Comparison of ENCODE assay signal across 8 cellular contexts in genomic region chr11:125404811-125405481, GRCh38.
A peak's percentile ranks its signal among the peaks of the same experiment; 100 is the strongest.
DNase-seq lines count a peak whose midpoint lies in the region; ATAC-seq and TF ChIP-seq lines count a peak whose summit lies in the region.

No MANE protein-coding gene starts in this region.

- H3K9me3 ChIP-seq in neutrophil, result no peaks in the 10 kb centered on the region
- no peaks in the 10 kb centered on the region for H3K9me3 ChIP-seq in suprapubic skin

- no peak for TF ChIP-seq EP300 in suprapubic skin (IDR thresholded peaks at IDR 0.05)

- DNase-seq in AG08395 (ENCODE audit: low spot score) (peak; percentile 78), activated T-helper 1 cell treated with Interleukin-2 at 50 U/mL for 16 hours (ENCODE audit: low read depth) (peak; percentile 41), fibroblast of peridontal ligament (ENCODE audit: extremely low read depth) (peak; percentile 35), suprapubic skin (ENCODE audit: low spot score in 2 of 2) (peak; percentile 79 to 85)

- peak; percentile 75 for TF ChIP-seq CTCF in neutrophil (IDR thresholded peaks at IDR 0.05)
- TF ChIP-seq CTCF in suprapubic skin (IDR thresholded peaks at IDR 0.05), result peak; percentile 66 to 98

- 15% methylated on average over 19 of the region's 19 CpGs for WGBS in suprapubic skin

- H3K27ac ChIP-seq in neutrophil (no peak overlapping the region), suprapubic skin (no peak overlapping the region)

- H3K36me3 ChIP-seq in neutrophil (no peaks in the 10 kb centered on the region), suprapubic skin (no peaks in the 10 kb centered on the region)

- ATAC-seq in GM18909 (IDR thresholded peaks at IDR 0.05; ENCODE audit: poor library complexity, unreplicated experiment), result peak; percentile 86
- peak; percentile 84 for ATAC-seq in HG03280 (IDR thresholded peaks at IDR 0.05; ENCODE audit: unreplicated experiment)

- H3K4me3 ChIP-seq in neutrophil (ENCODE audit: low read depth in 1 of 2, low read length in 1 of 2) (no peak overlapping the region), suprapubic skin (no peak overlapping the region)

- H3K27me3 ChIP-seq in neutrophil (peaks cover 89% of the 10 kb centered on the region), suprapubic skin (peaks cover 21% of the 10 kb centered on the region)

- TF ChIP-seq POLR2A in suprapubic skin (IDR thresholded peaks at IDR 0.05), result no peak

- no peaks in the 10 kb centered on the region for H3K4me1 ChIP-seq in neutrophil (ENCODE audit: control insufficient read depth in 1 of 2, insufficient read depth in 1 of 2, low read depth in 1 of 2, low read length in 1 of 2)
- peaks cover 22% of the 10 kb centered on the region for H3K4me1 ChIP-seq in suprapubic skin

TF ChIP-seq in PFSK-1, 5 proteins besides CTCF, POLR2A, EP300 and RAD21:
- TF ChIP-seq FOXP2 (optimal IDR thresholded peaks at IDR 0.05; ENCODE audit: borderline replicate concordance, extremely low read depth, extremely low read length, insufficient read depth) (peak; percentile 45), POLR2AphosphoS5 (IDR thresholded peaks at IDR 0.05; ENCODE audit: low read depth, low read length) (no peak), REST (IDR thresholded peaks at IDR 0.05; ENCODE audit: insufficient read depth in 1 of 2, low read depth in 2 of 2, low read length in 2 of 2) (no peak), SIN3A (IDR thresholded peaks at IDR 0.05; ENCODE audit: borderline replicate concordance, insufficient read depth, low read length) (no peak), TAF1 (IDR thresholded peaks at IDR 0.05; ENCODE audit: borderline replicate concordance, insufficient read depth, low read length) (no peak)
